Comparison of ENCODE assay signal across 20 cellular contexts in the genomic region with DNA sequence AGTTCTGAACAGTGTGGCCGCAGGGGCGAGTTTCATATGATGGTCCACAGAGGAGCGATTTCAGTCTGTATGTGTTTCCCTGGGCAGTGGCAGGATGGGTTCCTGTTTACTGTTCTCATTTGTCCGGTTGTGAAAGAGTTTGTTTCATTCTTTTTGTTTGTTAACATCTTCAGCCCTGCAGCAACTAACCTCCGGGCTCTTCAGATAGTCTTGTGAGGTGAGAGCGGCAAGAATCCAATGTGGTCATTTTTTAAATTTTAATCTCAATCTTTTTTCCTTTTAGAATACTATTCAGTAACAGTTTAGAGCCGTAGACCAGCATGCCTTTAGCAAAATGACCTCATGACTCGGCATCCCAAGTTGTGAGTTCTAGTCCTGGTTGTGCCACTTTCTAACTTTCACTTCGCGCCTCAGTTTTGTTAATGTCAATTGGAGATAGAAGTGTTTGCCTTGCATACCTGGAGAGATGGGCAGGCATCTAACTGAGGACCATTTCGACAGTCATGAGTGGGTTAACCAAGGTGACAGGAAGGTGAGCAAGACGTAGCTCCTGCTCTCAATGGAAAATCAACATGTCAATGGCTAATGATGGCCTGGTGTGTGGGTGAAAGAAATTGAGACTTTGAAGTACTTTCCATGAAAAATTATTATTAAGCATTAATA. TPM values are rescaled to one million over a fixed set of nuclear protein-coding genes. Genes with fewer than 3 reads are reported as not detected.
DNase-seq lines count a peak whose midpoint lies in the region; ATAC-seq and TF ChIP-seq lines count a peak whose summit lies in the region.
"Had no signal": no experiment of that assay in that cellular context is flagged by ENCODE, and none has a peak within 500 bp of the region (broad histone marks: within the 10 kb centered on the region; RNA-seq: fewer than 3 reads in every experiment).

No MANE protein-coding gene starts in this region.

- H4K5ac ChIP-seq in H9 (ENCODE audit: insufficient read length, low read depth, low read length) = no peak overlapping the region

- H2BK20ac ChIP-seq in H9 (ENCODE audit: low read depth, low read length, poor library complexity, severe bottlenecking) = no peak overlapping the region

- no peak overlapping the region for H2BK5ac ChIP-seq in H9 (ENCODE audit: insufficient read length, low read length)

- H3K27ac ChIP-seq in AG04450 (ENCODE audit: low read depth, low read length) (peak overlapping the region; percentile 71), RWPE1 (peak overlapping the region; percentile 69), gastroesophageal sphincter (peak overlapping the region in 3 of 4 donors; percentile 26 to 49 (median 33)), H9 (ENCODE audit: insufficient read length, low read depth, low read length) (no peak overlapping the region)
- H3K27ac ChIP-seq: C4-2B, Peyer's patch, SJSA1 had no signal

- H2BK15ac ChIP-seq in H9 (ENCODE audit: low read depth, low read length) = no peak overlapping the region

- TF ChIP-seq POLR2A in gastroesophageal sphincter (IDR thresholded peaks at IDR 0.05) = no peak

- no peak overlapping the region for H3K14ac ChIP-seq in H9 (ENCODE audit: insufficient read depth, low read length)

- H3K79me2 ChIP-seq in H9 (ENCODE audit: insufficient read depth, low read length) = no peaks in the 10 kb centered on the region

- no peak overlapping the region for H3K18ac ChIP-seq in H9 (ENCODE audit: insufficient read length, low read depth, low read length)

- 93% methylated on average over 8 to 9 of the region's 12 CpGs for WGBS in gastroesophageal sphincter (ENCODE audit: low coverage in 1 of 2), 2 donors
- no CpG with 5 or more reads among the region's 12 CpGs for WGBS in H9 (ENCODE audit: extremely low coverage, insufficient read length, low lambda C conversion rate)

- H2BK12ac ChIP-seq in H9 (ENCODE audit: insufficient read length, low read depth, low read length) = no peak overlapping the region

- DNase-seq in AG04450 (ENCODE audit: low read depth, low spot score) = no peak
- no peak for DNase-seq in RWPE1 (ENCODE audit: low spot score)
- no peak for DNase-seq in memory B cell (ENCODE audit: low spot score in 2 of 2)
- no peak for DNase-seq in HEK293T (ENCODE audit: extremely low spot score)
- no peak for DNase-seq in H9
- no peak for DNase-seq in stimulated activated CD4-positive, alpha-beta T cell treated with anti-CD3 and anti-CD28 coated beads, Interleukin-2, amount 100 ng/mL, for 48 hours
- no peak for DNase-seq in SW 1271 (lab: John Stamatoyannopoulos, UW)
- DNase-seq: 8988T, AML-193, EL, GF-D8, KBM-7, NCI-H1092 treated with DMSO at 0.1 percent for 48 hours, NCI-H1436 treated with DMSO at 0.1 percent for 48 hours, NCI-H1930 had no signal

- H3K9me3 Mint-ChIP-seq in memory B cell (no peaks in the 10 kb centered on the region), H9 (no peaks in the 10 kb centered on the region)

- H3K23ac ChIP-seq in H9 (ENCODE audit: insufficient read length, low read depth, low read length) = no peak overlapping the region

- H3K27me3 ChIP-seq in AG04450 (ENCODE audit: control insufficient read depth, insufficient read depth, low read length) (no peaks in the 10 kb centered on the region), gastroesophageal sphincter (no peaks in the 10 kb centered on the region), H9 (ENCODE audit: insufficient read depth, low read length) (no peaks in the 10 kb centered on the region)
- H3K27me3 ChIP-seq: Peyer's patch, SJSA1 had no signal

- H3K4me1 ChIP-seq in gastroesophageal sphincter = no peaks in the 10 kb centered on the region
- H3K4me1 ChIP-seq in H9 (ENCODE audit: insufficient read depth, low read length) = peaks cover 2% of the 10 kb centered on the region; the same call in 1 of the 2 replicates
- H3K4me1 ChIP-seq: Peyer's patch had no signal

- no peak overlapping the region for H3T11ph ChIP-seq in H9 (ENCODE audit: low read length)

- no peak overlapping the region for H2BK120ac ChIP-seq in H9 (ENCODE audit: low read depth, low read length, poor library complexity, severe bottlenecking)

- H3K9ac ChIP-seq in H9 (ENCODE audit: extremely low read depth, insufficient read length, low read length) = no peak overlapping the region

- no peaks in the 10 kb centered on the region for H3K36me3 Mint-ChIP-seq in memory B cell
- H3K36me3 Mint-ChIP-seq in H9 (ENCODE audit: insufficient read depth in 1 of 3, low read depth in 3 of 3) = no peaks in the 10 kb centered on the region

- TF ChIP-seq EP300 in gastroesophageal sphincter (IDR thresholded peaks at IDR 0.05) = no peak

- H3K27ac Mint-ChIP-seq in memory B cell (peak overlapping the region; percentile 55), H9 (no peak overlapping the region)

- H4K91ac ChIP-seq in H9 (ENCODE audit: insufficient read length, low read depth, low read length) = no peak overlapping the region

- no peaks in the 10 kb centered on the region for H3K36me3 ChIP-seq in gastroesophageal sphincter
- H3K36me3 ChIP-seq: Peyer's patch, SJSA1 had no signal

- CTCF ChIA-PET in AG04450 (lab: Charles Lee) (interaction anchor here (1.5 kb wide), 1 partner anchor 188 kb away, joined by 5 read pairs; no protein-coding TSS in a partner anchor), RWPE1 (lab: Yijun Ruan, JAX) (interaction anchor here (0.5 kb wide), 1 partner anchor 51 kb away, joined by 3 read pairs; no protein-coding TSS in a partner anchor), HEK293T (lab: Yijun Ruan, JAX) (no interaction called here)

- no peak overlapping the region for H2AK5ac ChIP-seq in H9 (ENCODE audit: insufficient read length, low read length)

- H3K4me3 ChIP-seq in AG04450 (ENCODE audit: low read depth, low read length) (no peak overlapping the region), gastroesophageal sphincter (no peak overlapping the region)
- H3K4me3 ChIP-seq: Peyer's patch, SJSA1 had no signal

- no peak overlapping the region for H4K8ac ChIP-seq in H9 (replicated peaks; ENCODE audit: insufficient read length, low read depth, low read length)

- POLR2A ChIA-PET in AG04450 (lab: Yijun Ruan, JAX) = interaction anchor here (0.5 to 0.7 kb wide), 2 partner anchors 22 to 36 kb away, joined by 3 read pairs; no protein-coding TSS in a partner anchor
- POLR2A ChIA-PET in RWPE1 (lab: Yijun Ruan, JAX; ENCODE audit: low non-redundant PET) = no interaction called here
- POLR2A ChIA-PET in HEK293T (lab: Yijun Ruan, JAX) = no interaction called here

- no peak for TF ChIP-seq CTCF in AG04450 (IDR thresholded peaks at IDR 0.05; ENCODE audit: low read depth, low read length)
- TF ChIP-seq CTCF in RWPE1 (conservative IDR thresholded peaks at IDR 0.05; ENCODE audit: low read depth) = no peak
- no peak for TF ChIP-seq CTCF in gastroesophageal sphincter (IDR thresholded peaks at IDR 0.05)
- TF ChIP-seq CTCF in H9 (conservative IDR thresholded peaks at IDR 0.05) = no peak

- ATAC-seq in gastroesophageal sphincter = no peak
- ATAC-seq in memory B cell (ENCODE audit: low read depth) = no peak
- ATAC-seq: Right ventricle myocardium inferior had no signal

- H2AFZ ChIP-seq in H9 (ENCODE audit: low read length) = no peak overlapping the region

- H3K56ac ChIP-seq in H9 (ENCODE audit: insufficient read length, low read depth, low read length) = no peak overlapping the region

- H3K23me2 ChIP-seq in H9 (ENCODE audit: insufficient read length, low read depth, low read length, poor library complexity, severe bottlenecking) = no peaks in the 10 kb centered on the region

- H3K4me1 Mint-ChIP-seq in memory B cell = peaks cover 26% of the 10 kb centered on the region
- peaks cover 11 to 14% of the 10 kb centered on the region in 2 experiments for H3K4me1 Mint-ChIP-seq in H9

- H3K9me3 ChIP-seq in AG04450 (ENCODE audit: control insufficient read depth, insufficient read depth, low read length) (no peaks in the 10 kb centered on the region), gastroesophageal sphincter (no peaks in the 10 kb centered on the region), H9 (ENCODE audit: control insufficient read depth, low read depth, low read length) (no peaks in the 10 kb centered on the region)
- H3K9me3 ChIP-seq: Peyer's patch, SJSA1 had no signal

- H3K4me3 Mint-ChIP-seq in memory B cell (no peak overlapping the region), H9 (no peak overlapping the region)

- no peaks in the 10 kb centered on the region for H3K79me1 ChIP-seq in H9 (ENCODE audit: insufficient read depth, low read depth, low read length, poor library complexity, severe bottlenecking)

- no peak overlapping the region for H3K4ac ChIP-seq in H9 (ENCODE audit: low read depth, low read length)

- H3K4me2 ChIP-seq in H9 (ENCODE audit: insufficient read depth, insufficient read length, low read length) = no peak overlapping the region

- H4K20me1 ChIP-seq in H9 (ENCODE audit: control insufficient read depth, insufficient read depth, insufficient read length) = no peaks in the 10 kb centered on the region

- no peaks in the 10 kb centered on the region for H3K27me3 Mint-ChIP-seq in memory B cell
- peaks cover 2% of the 10 kb centered on the region for H3K27me3 Mint-ChIP-seq in H9 (ENCODE audit: low read depth)

TF ChIP-seq in HEK293T, 16 proteins besides CTCF, POLR2A, EP300 and RAD21:
- no peak for TF ChIP-seq TARDBP (IDR thresholded peaks at IDR 0.05)
- no peak for TF ChIP-seq NFRKB (IDR thresholded peaks at IDR 0.05)
- TF ChIP-seq BHLHE40 (IDR thresholded peaks at IDR 0.05; ENCODE audit: borderline replicate concordance) = no peak
- no peak for TF ChIP-seq FOXK2 (IDR thresholded peaks at IDR 0.05)
TF ChIP-seq in HEK293T: peak in this region for 0.

RNA-seq across cellular contexts. Expression of gene PXDC1, which starts 38.5 kb away (rescaled TPM):
- polyA plus RNA-seq in AG04450 (2011; rRNA removed) = 13.5 and 26.5 TPM in 2 replicates
- polyA minus RNA-seq in AG04450 (2011; rRNA and poly(A)+ RNA removed) = 16.0 and 22.0 TPM in 2 replicates
- 100 to 1,000 TPM in 3 of 4 donors, 10 to 100 TPM in 1; 78.3 to 182 (median 152) TPM for total RNA-seq in gastroesophageal sphincter
- 3.0 and 3.1 TPM in 2 replicates for total RNA-seq in H9 (2021)

RNA-seq across cellular contexts. Expression of gene FAM50B, which starts 59.1 kb away (rescaled TPM):
- polyA plus RNA-seq in AG04450 (2011; rRNA removed) = 4.5 and 5.5 TPM in 2 replicates
- polyA minus RNA-seq in AG04450 (2011; rRNA and poly(A)+ RNA removed) = 2.0 TPM in 2 replicates
- 10 to 100 TPM; 14.7 to 23.7 (median 18.8) TPM for total RNA-seq in gastroesophageal sphincter
- total RNA-seq in H9 (2021) = 3.3 and 3.8 TPM in 2 replicates

Comparison
In these comparisons a context has a peak if more than half of its experiments do, and no peak if none do; other contexts are left out.
1. RNA of gene PXDC1, which starts 38.5 kb away (total RNA-seq): 78.3 to 182 TPM in gastroesophageal sphincter; 3.0 to 3.1 TPM in H9; every median in the first group is over 10 times any median in the second.